In the genomic region with DNA sequence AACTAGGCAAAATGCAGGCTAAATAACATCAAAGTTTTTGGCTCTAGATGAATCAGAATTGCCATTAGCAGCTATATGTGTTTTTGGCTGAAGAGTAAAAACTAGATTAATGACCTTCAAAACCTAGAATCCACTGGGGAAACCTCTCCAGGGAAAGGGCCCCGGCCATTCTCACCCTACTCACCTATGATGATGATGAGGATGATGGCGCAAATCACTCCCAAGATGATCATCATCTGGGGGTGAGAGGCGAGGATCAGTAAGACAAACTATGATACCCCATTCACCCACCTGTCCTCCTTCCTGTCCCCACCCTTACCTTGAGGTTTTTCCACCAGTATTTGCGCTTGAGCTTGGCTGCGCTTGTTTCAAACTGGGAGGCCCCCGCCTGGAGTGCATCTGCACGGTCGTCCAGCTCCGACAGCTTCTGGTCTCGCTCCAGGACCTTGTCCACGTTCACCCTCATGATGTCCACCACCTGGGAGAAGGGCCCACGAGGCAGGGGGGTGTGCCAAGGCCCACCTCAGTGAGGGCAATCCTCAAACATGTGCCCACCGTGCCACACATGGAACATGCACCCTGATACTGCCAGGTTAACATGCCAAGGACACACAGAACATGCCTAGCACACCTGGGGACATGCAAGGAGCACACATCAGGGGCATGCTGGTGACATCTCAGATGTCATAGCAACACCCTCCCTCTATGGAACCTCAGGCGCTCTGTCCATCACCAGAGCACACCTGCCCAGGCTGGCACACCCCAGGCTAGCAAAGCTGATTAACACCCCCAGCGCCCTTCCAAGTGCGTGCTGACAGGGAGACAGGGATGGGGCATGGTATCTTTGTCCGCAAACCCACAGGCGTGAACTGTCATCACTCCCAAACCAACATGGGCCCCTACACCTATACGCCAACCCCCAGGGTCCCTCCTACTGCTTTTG, we compare ENCODE assay signal across 7 cellular contexts.
DNase-seq lines count a peak whose midpoint lies in the region; ATAC-seq and TF ChIP-seq lines count a peak whose summit lies in the region.
"Had no signal": no experiment of that assay in that cellular context is flagged by ENCODE, and none has a peak within 500 bp of the region (broad histone marks: within the 10 kb centered on the region; RNA-seq: fewer than 3 reads in every experiment).

No MANE protein-coding gene starts in this region.

- peaks cover 33% of the 10 kb centered on the region for H3K36me3 ChIP-seq in neutrophil

- H3K27ac ChIP-seq in HL-60 (replicated peaks) (peak overlapping the region; percentile 67; the same call in 1 of the 2 replicates), neutrophil (peak overlapping the region; percentile 95)

- H3K4me3 ChIP-seq in HL-60 (replicated peaks; ENCODE audit: insufficient read depth, low read length) = peak overlapping the region; percentile 76
- H3K4me3 ChIP-seq in cardiac fibroblast (replicated peaks in 1 of 2; ENCODE audit: low read depth in 2 of 2, low read length in 2 of 2) = peak overlapping the region; percentile 90 to 94
- peak overlapping the region; percentile 94 to 95 for H3K4me3 ChIP-seq in neutrophil (ENCODE audit: low read depth in 1 of 2, low read length in 1 of 2)

- H3K9me3 ChIP-seq in neutrophil = no peaks in the 10 kb centered on the region

- no peaks in the 10 kb centered on the region for H3K27me3 ChIP-seq in HL-60 (ENCODE audit: insufficient read depth, poor library complexity, severe bottlenecking)
- H3K27me3 ChIP-seq in neutrophil = no peaks in the 10 kb centered on the region

- peaks cover 65 to 66% of the 10 kb centered on the region in 2 experiments for H3K4me1 ChIP-seq in neutrophil (ENCODE audit: control insufficient read depth in 1 of 2, insufficient read depth in 1 of 2, low read depth in 1 of 2, low read length in 1 of 2)

- TF ChIP-seq CTCF in HL-60 (IDR thresholded peaks at IDR 0.05; ENCODE audit: insufficient read depth, low read length) (no peak), cardiac fibroblast (IDR thresholded peaks at IDR 0.05; ENCODE audit: low read depth, low read length) (no peak), neutrophil (IDR thresholded peaks at IDR 0.05) (no peak)

- DNase-seq in HL-60 (ENCODE audit: low read depth in 1 of 2, low spot score in 1 of 2) (no peak), cardiac fibroblast (ENCODE audit: low read depth in 2 of 2) (no peak)
- DNase-seq: stimulated activated CD4-positive, alpha-beta T cell treated with anti-CD3 and anti-CD28 coated beads, Interleukin-1b, Interleukin-23, amount 100 ng/mL, for 48 hours had no signal

- ATAC-seq in GM21723 (IDR thresholded peaks at IDR 0.05; ENCODE audit: unreplicated experiment) (no peak), GM19467 (IDR thresholded peaks at IDR 0.05; ENCODE audit: unreplicated experiment) (no peak), HG02981 (IDR thresholded peaks at IDR 0.05; ENCODE audit: unreplicated experiment) (no peak)
